ENCODE assay signal across 22 cellular contexts in genomic region chr17:38329808-38330730, GRCh38. TPM values are rescaled to one million over a fixed set of nuclear protein-coding genes. Genes with fewer than 3 reads are reported as not detected.
DNase-seq lines count a peak whose midpoint lies in the region; ATAC-seq and TF ChIP-seq lines count a peak whose summit lies in the region.
"Had no signal": no experiment of that assay in that cellular context is flagged by ENCODE, and none has a peak within 500 bp of the region (broad histone marks: within the 10 kb centered on the region; RNA-seq: fewer than 3 reads in every experiment).

No MANE protein-coding gene starts in this region.

- H3K27me3 ChIP-seq in GM23338 (ENCODE audit: insufficient read depth) = no peaks in the 10 kb centered on the region
- H3K27me3 ChIP-seq in upper lobe of right lung = peaks cover 15% of the 10 kb centered on the region
- peaks cover 20% of the 10 kb centered on the region for H3K27me3 ChIP-seq in transverse colon
- H3K27me3 ChIP-seq: Peyer's patch had no signal

- H3K9me3 ChIP-seq in upper lobe of right lung (no peaks in the 10 kb centered on the region), transverse colon (no peaks in the 10 kb centered on the region)
- H3K9me3 ChIP-seq: Peyer's patch had no signal

- no peak for TF ChIP-seq POLR2A in transverse colon (IDR thresholded peaks at IDR 0.05)

- H3K36me3 ChIP-seq in GM23338 (ENCODE audit: insufficient read depth) (no peaks in the 10 kb centered on the region), upper lobe of right lung (no peaks in the 10 kb centered on the region), transverse colon (no peaks in the 10 kb centered on the region)
- H3K36me3 ChIP-seq: Peyer's patch had no signal

- H2AFZ ChIP-seq in GM23338 = no peak overlapping the region

- H4K20me1 ChIP-seq in GM23338 (replicated peaks; ENCODE audit: insufficient read depth) = no peaks in the 10 kb centered on the region

- TF ChIP-seq EP300 in transverse colon (IDR thresholded peaks at IDR 0.05; ENCODE audit: low read depth) = no peak

- peaks cover 9% of the 10 kb centered on the region; the same call in 1 of the 2 replicates for H3K9me2 ChIP-seq in GM23338 (ENCODE audit: insufficient read depth)

- DNase-seq in GM23338 (ENCODE audit: low spot score) (no peak), WTC11 (ENCODE audit: low spot score) (no peak), nephron progenitor cell (no peak), upper lobe of right lung (peak; percentile 56), HPDE6-E6E7 (ENCODE audit: extremely low spot score) (no peak), C1 segment of cervical spinal cord (lab: John Stamatoyannopoulos, UW) (no peak), transverse colon (no peak)
- DNase-seq: ACHN; CD4-positive, CD25-positive, alpha-beta regulatory T cell; COR-L47; DMS153; GF-D8; GOT3; KG1; MV-4-11; NCI-H187; NCI-H2107; NCI-H510A; NCI-H748 treated with DMSO at 0.1 percent for 48 hours; NK-92 treated with Interleukin-12 subunit alpha and Interleukin-12 subunit beta, amount 100 ng/mL, for 24 hours; Peyer's patch had no signal

- no peak for ATAC-seq in GM23338
- no peak for ATAC-seq in WTC11
- no peak for ATAC-seq in upper lobe of right lung
- ATAC-seq: GM12878 had no signal

- no peak overlapping the region; the same call in 2 of the 3 replicates for H3K4me3 Mint-ChIP-seq in GM23338
- no peak overlapping the region for H3K4me3 Mint-ChIP-seq in WTC11
- H3K4me3 Mint-ChIP-seq in nephron progenitor cell = no peak overlapping the region
- H3K4me3 Mint-ChIP-seq: CD4-positive, CD25-positive, alpha-beta regulatory T cell had no signal

- H3K9me3 Mint-ChIP-seq in GM23338 = no peaks in the 10 kb centered on the region
- no peaks in the 10 kb centered on the region for H3K9me3 Mint-ChIP-seq in WTC11
- no peaks in the 10 kb centered on the region for H3K9me3 Mint-ChIP-seq in nephron progenitor cell

- no peaks in the 10 kb centered on the region; the same call in 1 of the 2 replicates for H3F3A ChIP-seq in GM23338 (replicated peaks; ENCODE audit: low read depth)

- H3K27ac ChIP-seq in GM23338 (ENCODE audit: low read depth) (peak overlapping the region; percentile 26; the same call in 1 of the 2 replicates), upper lobe of right lung (no peak overlapping the region), transverse colon (no peak overlapping the region)
- H3K27ac ChIP-seq: Peyer's patch had no signal

- H3K4me3 ChIP-seq in GM23338 = no peak overlapping the region
- no peak overlapping the region for H3K4me3 ChIP-seq in upper lobe of right lung
- H3K4me3 ChIP-seq in transverse colon = no peak overlapping the region
- H3K4me3 ChIP-seq: GM12878, Peyer's patch had no signal

- CTCF ChIA-PET in WTC11 (lab: Charles Lee) = interaction anchor here (1.0 to 10.4 kb wide), 7 partner anchors 6 to 228 kb away, joined by 3 to 221 read pairs (median 13); partner anchors contain the start of gene GPR179

- H3K4me1 Mint-ChIP-seq in GM23338 (peaks cover 59% of the 10 kb centered on the region), WTC11 (peaks cover 29% of the 10 kb centered on the region), nephron progenitor cell (peaks cover 55% of the 10 kb centered on the region)

- H3K27ac Mint-ChIP-seq in GM23338 = 0 out of 2 replicates have a peak overlapping the region, but pooled peaks have one; percentile 46
- peak overlapping the region; percentile 13; the same call in 1 of the 2 replicates for H3K27ac Mint-ChIP-seq in WTC11
- H3K27ac Mint-ChIP-seq in nephron progenitor cell = peak overlapping the region; percentile 82
- H3K27ac Mint-ChIP-seq: CD4-positive, CD25-positive, alpha-beta regulatory T cell had no signal

- H3K4me2 ChIP-seq in GM23338 = no peak overlapping the region

- H3K36me3 Mint-ChIP-seq in GM23338 (ENCODE audit: low read depth) (no peaks in the 10 kb centered on the region; the same call in 2 of the 3 replicates), WTC11 (no peaks in the 10 kb centered on the region), nephron progenitor cell (ENCODE audit: low read depth) (no peaks in the 10 kb centered on the region)
- H3K36me3 Mint-ChIP-seq: CD4-positive, CD25-positive, alpha-beta regulatory T cell had no signal

- H3K4me1 ChIP-seq in GM23338 (ENCODE audit: insufficient read depth) (peaks cover 9% of the 10 kb centered on the region), upper lobe of right lung (peaks cover 4% of the 10 kb centered on the region), transverse colon (no peaks in the 10 kb centered on the region)
- H3K4me1 ChIP-seq: Peyer's patch had no signal

- peaks cover 9% of the 10 kb centered on the region for H3K27me3 Mint-ChIP-seq in GM23338 (ENCODE audit: insufficient read depth, low read depth, poor library complexity)
- H3K27me3 Mint-ChIP-seq in WTC11 (ENCODE audit: low read depth) = no peaks in the 10 kb centered on the region
- peaks cover 20% of the 10 kb centered on the region for H3K27me3 Mint-ChIP-seq in nephron progenitor cell (ENCODE audit: low read depth, poor library complexity)
- H3K27me3 Mint-ChIP-seq: CD4-positive, CD25-positive, alpha-beta regulatory T cell had no signal

- POLR2A ChIA-PET in WTC11 (lab: Charles Lee) = interaction anchor here (0.6 kb wide), 1 partner anchor 89 kb away, joined by 3 read pairs; no protein-coding TSS in a partner anchor

- 70 to 89% methylated on average over 2 to 25 of the region's 25 CpGs for WGBS in transverse colon (ENCODE audit: low coverage in 1 of 2), 2 donors

- intact Hi-C loops in upper lobe of right lung (cut with DNase I) = no loop called here
- intact Hi-C loops in transverse colon (cut with DNase I; ENCODE audit: low total_unique reads) = no loop called here

- TF ChIP-seq CTCF in GM23338 (conservative IDR thresholded peaks at IDR 0.05; ENCODE audit: low read depth in 2 of 2) (no peak), WTC11 (IDR thresholded peaks at IDR 0.05) (no peak), nephron progenitor cell (IDR thresholded peaks at IDR 0.05) (no peak), upper lobe of right lung (IDR thresholded peaks at IDR 0.05) (no peak), transverse colon (IDR thresholded peaks at IDR 0.05) (no peak)

- no peaks in the 10 kb centered on the region for H3K79me2 ChIP-seq in GM23338 (replicated peaks; ENCODE audit: insufficient read depth)

- in situ Hi-C loops in transverse colon (cut with MboI; ENCODE audit: low pct_ligation_motif_present in 1 of 4, low pct_unique_long_range_greater_than_20kb in 1 of 4, low sequenced_read_pairs in 3 of 4) = no loop called here

TF ChIP-seq in GM23338, 12 proteins besides CTCF, POLR2A, EP300 and RAD21:
- TF ChIP-seq EZH2phosphoT487 (IDR thresholded peaks at IDR 0.05; ENCODE audit: unreplicated experiment) = no peak

TF ChIP-seq in WTC11, 78 proteins besides CTCF, POLR2A, EP300 and RAD21 (continues in another document):
- TF ChIP-seq CREB1 (CRISPR knock-in tag; IDR thresholded peaks at IDR 0.05) = no peak
- no peak for TF ChIP-seq ARID4B (CRISPR knock-in tag; IDR thresholded peaks at IDR 0.05; ENCODE audit: borderline replicate concordance)
- TF ChIP-seq RORB (CRISPR knock-in tag; IDR thresholded peaks at IDR 0.05) = no peak
- TF ChIP-seq CDX4 (CRISPR knock-in tag; IDR thresholded peaks at IDR 0.05; ENCODE audit: borderline replicate concordance) = no peak

RNA-seq across cellular contexts. Expression of gene GPR179, which starts 13.7 kb away (rescaled TPM):
- 0.03 and 0.04 TPM in 2 replicates for total RNA-seq in GM23338 (2014; rRNA removed; shearing (Covaris generic))
- polyA plus RNA-seq in GM23338 (2016; fragmentation: Nextera tagmentation; extraction: Ambion mirVana) = 0.03 TPM in 2 replicates
- total RNA-seq in WTC11 (2021) = 0.09 to 0.46 TPM (median 0.46 TPM) in 3 replicates
- total RNA-seq in upper lobe of right lung = 0.35 TPM
- total RNA-seq in transverse colon = under 1 TPM in 2 of 4 donors, not detected in 2; under 0.01 to 0.16 TPM
- polyA plus RNA-seq: CD4-positive, CD25-positive, alpha-beta regulatory T cell had no signal

RNA-seq across cellular contexts. Expression of gene SOCS7, which starts 21.6 kb away (rescaled TPM):
- 26.1 and 29.2 TPM in 2 replicates for total RNA-seq in GM23338 (2014; rRNA removed; shearing (Covaris generic))
- 5.0 and 5.1 TPM in 2 replicates for polyA plus RNA-seq in GM23338 (2016; fragmentation: Nextera tagmentation; extraction: Ambion mirVana)
- total RNA-seq in WTC11 (2021) (32.3 to 34.4 TPM (median 33.6 TPM) in 3 replicates), upper lobe of right lung (23.7 TPM), transverse colon (10 to 100 TPM in 3 of 4 donors, 1 to 10 TPM in 1; 3.0 to 20.1 (median 15.2) TPM)

RNA-seq across cellular contexts. Expression of gene MRPL45, which starts 33.1 kb away (rescaled TPM):
- total RNA-seq in GM23338 (2014; rRNA removed; shearing (Covaris generic)) = 63.9 and 65.7 TPM in 2 replicates
- 42.6 and 43.5 TPM in 2 replicates for polyA plus RNA-seq in GM23338 (2016; fragmentation: Nextera tagmentation; extraction: Ambion mirVana)
- total RNA-seq in WTC11 (2021) (60.3 to 63.3 TPM (median 61.1 TPM) in 3 replicates), upper lobe of right lung (25.7 TPM), transverse colon (10 to 100 TPM in 3 of 4 donors, 1 to 10 TPM in 1; 5.2 to 30.8 (median 18.9) TPM)

Comparison
In these comparisons a context has a peak if more than half of its experiments do, and no peak if none do; other contexts are left out.
1. H3K27ac Mint-ChIP-seq: peak in every context shown above with its lines; median percentile 82 in nephron progenitor cell; 46 in GM23338; 13 in WTC11.